ENCODE assay signal across 1 cellular context in the genomic region with DNA sequence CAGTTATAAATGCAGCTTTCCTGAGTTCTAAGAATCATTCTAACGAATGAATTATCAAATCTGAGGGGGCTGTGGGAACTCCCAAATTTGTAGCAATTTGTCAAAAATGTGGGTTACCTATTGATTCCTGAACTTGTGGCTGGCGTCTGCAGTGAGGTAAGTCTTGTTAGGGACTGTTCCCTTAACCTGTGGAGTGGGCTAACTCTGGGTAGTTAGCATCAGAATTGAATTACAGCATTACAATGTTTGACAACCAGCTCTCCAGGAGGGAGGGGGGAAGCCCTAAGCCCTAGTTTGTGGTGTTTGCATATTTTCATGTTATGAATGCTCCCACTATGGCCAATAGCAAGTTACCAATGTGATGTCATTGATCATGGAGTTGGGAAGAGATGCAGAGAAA.
TF ChIP-seq lines count a peak whose summit lies in the region.

No MANE protein-coding gene starts in this region.

TF ChIP-seq in GM23338, 12 proteins besides CTCF, POLR2A, EP300 and RAD21 (continued from another document):
- TF ChIP-seq REST (IDR thresholded peaks at IDR 0.05; ENCODE audit: unreplicated experiment) (no peak), JUNB (IDR thresholded peaks at IDR 0.05; ENCODE audit: unreplicated experiment) (no peak), POLR2AphosphoS5 (IDR thresholded peaks at IDR 0.05; ENCODE audit: low read depth) (no peak), ZNF462 (CRISPR knock-in tag; IDR thresholded peaks at IDR 0.05) (no peak), NANOG (IDR thresholded peaks at IDR 0.05; ENCODE audit: borderline replicate concordance) (no peak), ZNF114 (CRISPR knock-in tag; IDR thresholded peaks at IDR 0.05) (no peak), STAT1 (IDR thresholded peaks at IDR 0.05; ENCODE audit: unreplicated experiment) (no peak)
